20 cellular contexts compared by ENCODE assay signal in the genomic region with DNA sequence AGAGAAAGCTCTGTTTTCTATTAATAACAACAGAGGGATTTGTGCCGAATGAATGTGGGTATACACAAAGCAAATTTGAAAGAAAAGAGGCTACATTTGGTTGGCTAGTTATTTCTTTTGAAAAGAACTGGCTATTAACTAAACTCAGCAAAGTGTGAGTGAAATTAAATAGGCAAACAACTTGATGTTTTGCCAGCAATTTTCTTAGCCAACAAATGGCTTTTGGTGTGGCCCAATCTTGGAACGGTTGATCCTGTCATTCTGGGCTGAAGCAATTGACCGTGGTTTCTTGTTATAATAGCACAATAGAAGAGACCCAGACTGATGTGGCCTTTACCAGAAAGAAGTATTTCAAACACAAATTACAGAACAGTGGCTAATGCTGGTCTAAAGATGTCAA.
"Had no signal": no experiment of that assay in that cellular context is flagged by ENCODE, and none has a peak within 500 bp of the region (broad histone marks: within the 10 kb centered on the region; RNA-seq: fewer than 3 reads in every experiment).

No MANE protein-coding gene starts in this region.

- H3K27ac Mint-ChIP-seq: activated naive CD8-positive, alpha-beta T cell; endodermal cell; mesothelial cell of epicardium; stimulated activated effector memory CD8-positive, alpha-beta T cell treated with anti-CD3 and anti-CD28 coated beads, Interleukin-12 subunit alpha, Interleukin-12 subunit beta, amount 100 ng/mL, for 72 hours; T-helper 2 cell treated with Interferon-gamma antibody and Interleukin-4, amounts not matched to agents 5 μg/mL and 100 μg/mL, for 36 hours had no signal

- H3K9me3 ChIP-seq: prostate gland, stomach, testis, upper lobe of left lung had no signal

- H3K4me3 ChIP-seq: dorsolateral prefrontal cortex, lung, prostate gland, skin epidermis, stomach, testis, upper lobe of left lung had no signal

- H3K36me3 ChIP-seq: prostate gland, stomach, upper lobe of left lung had no signal

- H3K4me1 Mint-ChIP-seq: endodermal cell had no signal

- H3K36me3 Mint-ChIP-seq: activated naive CD8-positive, alpha-beta T cell; mesothelial cell of epicardium; stimulated activated effector memory CD8-positive, alpha-beta T cell treated with anti-CD3 and anti-CD28 coated beads, Interleukin-12 subunit alpha, Interleukin-12 subunit beta, amount 100 ng/mL, for 72 hours had no signal

- H3K27ac ChIP-seq: epithelial cell of prostate, prostate gland, stomach, testis, upper lobe of left lung had no signal

- DNase-seq: activated CD4-positive, alpha-beta T cell treated with anti-CD3 and anti-CD28 coated beads, Interleukin-2, amount 50 U/mL, for 48 hours; dorsolateral prefrontal cortex; endodermal cell; foreskin melanocyte; kidney; right cardiac atrium; stimulated activated CD4-positive, alpha-beta T cell treated with anti-CD3 and anti-CD28 coated beads, Interleukin-15, amount 100 ng/mL, for 24 hours; stimulated activated CD4-positive, alpha-beta T cell treated with anti-CD3 and anti-CD28 coated beads, Interleukin-4, amount 100 ng/mL, for 1 hour; stomach; testis; upper lobe of left lung had no signal

- H3K27me3 ChIP-seq: dorsolateral prefrontal cortex, stomach, testis, upper lobe of left lung had no signal

- H3K4me1 ChIP-seq: prostate gland, stomach, testis, upper lobe of left lung had no signal

- H3K4me3 Mint-ChIP-seq: activated naive CD8-positive, alpha-beta T cell; endodermal cell; mesothelial cell of epicardium; stimulated activated effector memory CD8-positive, alpha-beta T cell treated with anti-CD3 and anti-CD28 coated beads, Interleukin-12 subunit alpha, Interleukin-12 subunit beta, amount 100 ng/mL, for 72 hours; T-helper 2 cell treated with Interferon-gamma antibody and Interleukin-4, amounts not matched to agents 5 μg/mL and 100 μg/mL, for 36 hours had no signal

- H3K9me3 Mint-ChIP-seq: endodermal cell; mesothelial cell of epicardium; stimulated activated effector memory CD8-positive, alpha-beta T cell treated with anti-CD3 and anti-CD28 coated beads, Interleukin-12 subunit alpha, Interleukin-12 subunit beta, amount 100 ng/mL, for 72 hours had no signal

- H3K27me3 Mint-ChIP-seq: activated naive CD8-positive, alpha-beta T cell had no signal

- ATAC-seq: left lobe of liver; right cardiac atrium; stimulated activated effector memory CD8-positive, alpha-beta T cell treated with anti-CD3 and anti-CD28 coated beads, Interleukin-12 subunit alpha, Interleukin-12 subunit beta, amount 100 ng/mL, for 72 hours had no signal
